In the genomic region with DNA sequence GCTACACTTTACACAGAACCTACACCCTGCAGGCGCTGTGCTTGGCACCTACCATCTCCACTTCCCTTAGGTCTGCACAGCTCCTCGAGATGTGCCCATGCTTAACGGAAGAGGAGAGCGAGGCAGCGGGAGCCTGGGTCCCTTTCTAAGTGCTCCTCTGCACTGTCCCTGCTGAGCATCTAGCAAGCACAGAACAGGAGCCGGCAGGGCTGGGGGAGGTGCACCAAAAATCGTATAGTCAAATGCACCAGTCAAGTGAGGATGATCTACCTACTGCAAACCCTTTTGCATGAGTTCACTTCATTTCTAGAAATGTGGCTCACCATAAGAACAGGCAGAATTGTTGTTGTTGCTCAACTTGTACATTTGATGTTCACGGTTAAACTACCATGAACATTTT, we compare ENCODE assay signal across 1 cellular context.
TF ChIP-seq lines count a peak whose summit lies in the region.

No MANE protein-coding gene starts in this region.

TF ChIP-seq in WTC11, 78 proteins besides CTCF, POLR2A, EP300 and RAD21 (continued from another document):
- TF ChIP-seq, protein P1, sequence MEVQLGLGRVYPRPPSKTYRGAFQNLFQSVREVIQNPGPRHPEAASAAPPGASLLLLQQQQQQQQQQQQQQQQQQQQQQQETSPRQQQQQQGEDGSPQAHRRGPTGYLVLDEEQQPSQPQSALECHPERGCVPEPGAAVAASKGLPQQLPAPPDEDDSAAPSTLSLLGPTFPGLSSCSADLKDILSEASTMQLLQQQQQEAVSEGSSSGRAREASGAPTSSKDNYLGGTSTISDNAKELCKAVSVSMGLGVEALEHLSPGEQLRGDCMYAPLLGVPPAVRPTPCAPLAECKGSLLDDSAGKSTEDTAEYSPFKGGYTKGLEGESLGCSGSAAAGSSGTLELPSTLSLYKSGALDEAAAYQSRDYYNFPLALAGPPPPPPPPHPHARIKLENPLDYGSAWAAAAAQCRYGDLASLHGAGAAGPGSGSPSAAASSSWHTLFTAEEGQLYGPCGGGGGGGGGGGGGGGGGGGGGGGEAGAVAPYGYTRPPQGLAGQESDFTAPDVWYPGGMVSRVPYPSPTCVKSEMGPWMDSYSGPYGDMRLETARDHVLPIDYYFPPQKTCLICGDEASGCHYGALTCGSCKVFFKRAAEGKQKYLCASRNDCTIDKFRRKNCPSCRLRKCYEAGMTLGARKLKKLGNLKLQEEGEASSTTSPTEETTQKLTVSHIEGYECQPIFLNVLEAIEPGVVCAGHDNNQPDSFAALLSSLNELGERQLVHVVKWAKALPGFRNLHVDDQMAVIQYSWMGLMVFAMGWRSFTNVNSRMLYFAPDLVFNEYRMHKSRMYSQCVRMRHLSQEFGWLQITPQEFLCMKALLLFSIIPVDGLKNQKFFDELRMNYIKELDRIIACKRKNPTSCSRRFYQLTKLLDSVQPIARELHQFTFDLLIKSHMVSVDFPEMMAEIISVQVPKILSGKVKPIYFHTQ (CRISPR knock-in tag; IDR thresholded peaks at IDR 0.05): no peak
- TF ChIP-seq, protein P2, sequence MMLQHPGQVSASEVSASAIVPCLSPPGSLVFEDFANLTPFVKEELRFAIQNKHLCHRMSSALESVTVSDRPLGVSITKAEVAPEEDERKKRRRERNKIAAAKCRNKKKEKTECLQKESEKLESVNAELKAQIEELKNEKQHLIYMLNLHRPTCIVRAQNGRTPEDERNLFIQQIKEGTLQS (CRISPR knock-in tag; conservative IDR thresholded peaks at IDR 0.05): no peak
- TF ChIP-seq TEAD4 (CRISPR knock-in tag; IDR thresholded peaks at IDR 0.05) (no peak), ZNF317 (CRISPR knock-in tag; IDR thresholded peaks at IDR 0.05; ENCODE audit: borderline replicate concordance, low read depth) (no peak), GRHL2 (CRISPR knock-in tag; IDR thresholded peaks at IDR 0.05; ENCODE audit: insufficient replicate concordance, severe bottlenecking) (no peak), ETV6 (CRISPR knock-in tag; IDR thresholded peaks at IDR 0.05) (no peak)
- TF ChIP-seq, protein P3, sequence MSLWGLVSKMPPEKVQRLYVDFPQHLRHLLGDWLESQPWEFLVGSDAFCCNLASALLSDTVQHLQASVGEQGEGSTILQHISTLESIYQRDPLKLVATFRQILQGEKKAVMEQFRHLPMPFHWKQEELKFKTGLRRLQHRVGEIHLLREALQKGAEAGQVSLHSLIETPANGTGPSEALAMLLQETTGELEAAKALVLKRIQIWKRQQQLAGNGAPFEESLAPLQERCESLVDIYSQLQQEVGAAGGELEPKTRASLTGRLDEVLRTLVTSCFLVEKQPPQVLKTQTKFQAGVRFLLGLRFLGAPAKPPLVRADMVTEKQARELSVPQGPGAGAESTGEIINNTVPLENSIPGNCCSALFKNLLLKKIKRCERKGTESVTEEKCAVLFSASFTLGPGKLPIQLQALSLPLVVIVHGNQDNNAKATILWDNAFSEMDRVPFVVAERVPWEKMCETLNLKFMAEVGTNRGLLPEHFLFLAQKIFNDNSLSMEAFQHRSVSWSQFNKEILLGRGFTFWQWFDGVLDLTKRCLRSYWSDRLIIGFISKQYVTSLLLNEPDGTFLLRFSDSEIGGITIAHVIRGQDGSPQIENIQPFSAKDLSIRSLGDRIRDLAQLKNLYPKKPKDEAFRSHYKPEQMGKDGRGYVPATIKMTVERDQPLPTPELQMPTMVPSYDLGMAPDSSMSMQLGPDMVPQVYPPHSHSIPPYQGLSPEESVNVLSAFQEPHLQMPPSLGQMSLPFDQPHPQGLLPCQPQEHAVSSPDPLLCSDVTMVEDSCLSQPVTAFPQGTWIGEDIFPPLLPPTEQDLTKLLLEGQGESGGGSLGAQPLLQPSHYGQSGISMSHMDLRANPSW (CRISPR knock-in tag; conservative IDR thresholded peaks at IDR 0.05; ENCODE audit: low read depth): no peak
